In genomic region chr15:79965836-79966630, GRCh38 we compare ENCODE assay signal across 1 cellular context.
A peak's percentile ranks its signal among the peaks of the same experiment; 100 is the strongest.
TF ChIP-seq lines count a peak whose summit lies in the region.

No MANE protein-coding gene starts in this region.

TF ChIP-seq in HepG2, 621 proteins besides CTCF, POLR2A, EP300 and RAD21 (continued from another document):
- TF ChIP-seq HINFP (CRISPR knock-in tag; IDR thresholded peaks at IDR 0.05; ENCODE audit: low read depth) (no peak), GATAD1 (CRISPR knock-in tag; IDR thresholded peaks at IDR 0.05) (no peak), ARID5B (CRISPR knock-in tag; IDR thresholded peaks at IDR 0.05) (peak; percentile 62; the same call in 1 of the 2 replicates), ELF3 (CRISPR knock-in tag; IDR thresholded peaks at IDR 0.05) (0 out of 2 replicates have a peak, but pooled peaks have one; percentile 16), NKX3-1 (CRISPR knock-in tag; IDR thresholded peaks at IDR 0.05) (no peak), MAFK (conservative IDR thresholded peaks at IDR 0.05 in 1 of 2, IDR thresholded peaks at IDR 0.05 in 1 of 2; ENCODE audit: low read length in 2 of 2) (peak; percentile 63 to 74), ZBTB21 (CRISPR knock-in tag; IDR thresholded peaks at IDR 0.05) (peak; percentile 36; the same call in 1 of the 2 replicates), MIXL1 (CRISPR knock-in tag; IDR thresholded peaks at IDR 0.05) (0 out of 2 replicates have a peak, but pooled peaks have one; percentile 22), ATF7 (IDR thresholded peaks at IDR 0.05) (0 out of 2 replicates have a peak, but pooled peaks have one; percentile 3), ATF7 (CRISPR knock-in tag; IDR thresholded peaks at IDR 0.05) (no peak), ZNF143 (CRISPR knock-in tag; IDR thresholded peaks at IDR 0.05) (no peak), TEAD3 (CRISPR knock-in tag; optimal IDR thresholded peaks at IDR 0.05; ENCODE audit: borderline replicate concordance) (peak; percentile 85), ZNF547 (CRISPR knock-in tag; IDR thresholded peaks at IDR 0.05) (no peak), ZNF816 (CRISPR knock-in tag; IDR thresholded peaks at IDR 0.05; ENCODE audit: borderline replicate concordance) (no peak), MAFF (IDR thresholded peaks at IDR 0.05; ENCODE audit: low read depth, low read length) (peak; percentile 75), RARA (CRISPR knock-in tag; IDR thresholded peaks at IDR 0.05) (0 out of 2 replicates have a peak, but pooled peaks have one; percentile 50), ZBTB26 (CRISPR knock-in tag; IDR thresholded peaks at IDR 0.05; ENCODE audit: borderline replicate concordance) (no peak), AHDC1 (CRISPR knock-in tag; IDR thresholded peaks at IDR 0.05; ENCODE audit: borderline replicate concordance) (peak; percentile 51; the same call in 1 of the 2 replicates), SAP130 (CRISPR knock-in tag; IDR thresholded peaks at IDR 0.05; ENCODE audit: low read depth) (peak; percentile 55)
- TF ChIP-seq, protein P1, sequence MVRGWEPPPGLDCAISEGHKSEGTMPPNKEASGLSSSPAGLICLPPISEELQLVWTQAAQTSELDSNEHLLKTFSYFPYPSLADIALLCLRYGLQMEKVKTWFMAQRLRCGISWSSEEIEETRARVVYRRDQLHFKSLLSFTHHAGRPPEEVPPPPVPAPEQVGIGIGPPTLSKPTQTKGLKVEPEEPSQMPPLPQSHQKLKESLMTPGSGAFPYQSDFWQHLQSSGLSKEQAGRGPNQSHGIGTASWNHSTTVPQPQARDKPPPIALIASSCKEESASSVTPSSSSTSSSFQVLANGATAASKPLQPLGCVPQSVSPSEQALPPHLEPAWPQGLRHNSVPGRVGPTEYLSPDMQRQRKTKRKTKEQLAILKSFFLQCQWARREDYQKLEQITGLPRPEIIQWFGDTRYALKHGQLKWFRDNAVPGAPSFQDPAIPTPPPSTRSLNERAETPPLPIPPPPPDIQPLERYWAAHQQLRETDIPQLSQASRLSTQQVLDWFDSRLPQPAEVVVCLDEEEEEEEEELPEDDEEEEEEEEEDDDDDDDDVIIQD (CRISPR knock-in tag; IDR thresholded peaks at IDR 0.05; ENCODE audit: low read depth): 0 out of 2 replicates have a peak, but pooled peaks have one; percentile 38
- TF ChIP-seq, protein P2, sequence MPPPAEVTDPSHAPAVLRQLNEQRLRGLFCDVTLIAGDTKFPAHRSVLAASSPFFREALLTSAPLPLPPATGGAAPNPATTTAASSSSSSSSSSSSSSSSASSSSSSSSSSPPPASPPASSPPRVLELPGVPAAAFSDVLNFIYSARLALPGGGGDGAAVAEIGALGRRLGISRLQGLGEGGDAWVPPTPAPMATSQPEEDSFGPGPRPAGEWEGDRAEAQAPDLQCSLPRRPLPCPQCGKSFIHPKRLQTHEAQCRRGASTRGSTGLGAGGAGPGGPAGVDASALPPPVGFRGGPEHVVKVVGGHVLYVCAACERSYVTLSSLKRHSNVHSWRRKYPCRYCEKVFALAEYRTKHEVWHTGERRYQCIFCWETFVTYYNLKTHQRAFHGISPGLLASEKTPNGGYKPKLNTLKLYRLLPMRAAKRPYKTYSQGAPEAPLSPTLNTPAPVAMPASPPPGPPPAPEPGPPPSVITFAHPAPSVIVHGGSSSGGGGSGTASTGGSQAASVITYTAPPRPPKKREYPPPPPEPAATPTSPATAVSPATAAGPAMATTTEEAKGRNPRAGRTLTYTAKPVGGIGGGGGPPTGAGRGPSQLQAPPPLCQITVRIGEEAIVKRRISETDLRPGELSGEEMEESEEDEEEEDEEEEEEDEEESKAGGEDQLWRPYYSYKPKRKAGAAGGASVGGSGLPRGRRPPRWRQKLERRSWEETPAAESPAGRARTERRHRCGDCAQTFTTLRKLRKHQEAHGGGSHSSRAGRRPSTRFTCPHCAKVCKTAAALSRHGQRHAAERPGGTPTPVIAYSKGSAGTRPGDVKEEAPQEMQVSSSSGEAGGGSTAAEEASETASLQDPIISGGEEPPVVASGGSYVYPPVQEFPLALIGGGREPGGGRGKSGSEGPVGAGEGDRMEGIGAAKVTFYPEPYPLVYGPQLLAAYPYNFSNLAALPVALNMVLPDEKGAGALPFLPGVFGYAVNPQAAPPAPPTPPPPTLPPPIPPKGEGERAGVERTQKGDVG (CRISPR knock-in tag; IDR thresholded peaks at IDR 0.05; ENCODE audit: borderline replicate concordance): no peak
- TF ChIP-seq, protein P3, sequence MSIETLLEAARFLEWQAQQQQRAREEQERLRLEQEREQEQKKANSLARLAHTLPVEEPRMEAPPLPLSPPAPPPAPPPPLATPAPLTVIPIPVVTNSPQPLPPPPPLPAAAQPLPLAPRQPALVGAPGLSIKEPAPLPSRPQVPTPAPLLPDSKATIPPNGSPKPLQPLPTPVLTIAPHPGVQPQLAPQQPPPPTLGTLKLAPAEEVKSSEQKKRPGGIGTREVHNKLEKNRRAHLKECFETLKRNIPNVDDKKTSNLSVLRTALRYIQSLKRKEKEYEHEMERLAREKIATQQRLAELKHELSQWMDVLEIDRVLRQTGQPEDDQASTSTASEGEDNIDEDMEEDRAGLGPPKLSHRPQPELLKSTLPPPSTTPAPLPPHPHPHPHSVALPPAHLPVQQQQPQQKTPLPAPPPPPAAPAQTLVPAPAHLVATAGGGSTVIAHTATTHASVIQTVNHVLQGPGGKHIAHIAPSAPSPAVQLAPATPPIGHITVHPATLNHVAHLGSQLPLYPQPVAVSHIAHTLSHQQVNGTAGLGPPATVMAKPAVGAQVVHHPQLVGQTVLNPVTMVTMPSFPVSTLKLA (IDR thresholded peaks at IDR 0.05): peak; percentile 49; the same call in 1 of the 2 replicates
